2 cellular contexts compared by ENCODE assay signal in genomic region chr19:450912-451481, GRCh38. TPM values are rescaled to one million over a fixed set of nuclear protein-coding genes. Genes with fewer than 3 reads are reported as not detected.
"Had no signal": no experiment of that assay in that cellular context is flagged by ENCODE, and none has a peak within 500 bp of the region (broad histone marks: within the 10 kb centered on the region; RNA-seq: fewer than 3 reads in every experiment).

No MANE protein-coding gene starts in this region.

RNA-seq across cellular contexts. Expression of gene SHC2, which starts 9.8 kb away (rescaled TPM):
- polyA plus RNA-seq: immature natural killer cell had no signal

RNA-seq across cellular contexts. Expression of gene C2CD4C, which starts 42.0 kb away (rescaled TPM):
- total RNA-seq: naive thymus-derived CD8-positive, alpha-beta T cell had no signal
- polyA plus RNA-seq: immature natural killer cell; naive thymus-derived CD8-positive, alpha-beta T cell had no signal
